10 cellular contexts compared by ENCODE assay signal in the genomic region with DNA sequence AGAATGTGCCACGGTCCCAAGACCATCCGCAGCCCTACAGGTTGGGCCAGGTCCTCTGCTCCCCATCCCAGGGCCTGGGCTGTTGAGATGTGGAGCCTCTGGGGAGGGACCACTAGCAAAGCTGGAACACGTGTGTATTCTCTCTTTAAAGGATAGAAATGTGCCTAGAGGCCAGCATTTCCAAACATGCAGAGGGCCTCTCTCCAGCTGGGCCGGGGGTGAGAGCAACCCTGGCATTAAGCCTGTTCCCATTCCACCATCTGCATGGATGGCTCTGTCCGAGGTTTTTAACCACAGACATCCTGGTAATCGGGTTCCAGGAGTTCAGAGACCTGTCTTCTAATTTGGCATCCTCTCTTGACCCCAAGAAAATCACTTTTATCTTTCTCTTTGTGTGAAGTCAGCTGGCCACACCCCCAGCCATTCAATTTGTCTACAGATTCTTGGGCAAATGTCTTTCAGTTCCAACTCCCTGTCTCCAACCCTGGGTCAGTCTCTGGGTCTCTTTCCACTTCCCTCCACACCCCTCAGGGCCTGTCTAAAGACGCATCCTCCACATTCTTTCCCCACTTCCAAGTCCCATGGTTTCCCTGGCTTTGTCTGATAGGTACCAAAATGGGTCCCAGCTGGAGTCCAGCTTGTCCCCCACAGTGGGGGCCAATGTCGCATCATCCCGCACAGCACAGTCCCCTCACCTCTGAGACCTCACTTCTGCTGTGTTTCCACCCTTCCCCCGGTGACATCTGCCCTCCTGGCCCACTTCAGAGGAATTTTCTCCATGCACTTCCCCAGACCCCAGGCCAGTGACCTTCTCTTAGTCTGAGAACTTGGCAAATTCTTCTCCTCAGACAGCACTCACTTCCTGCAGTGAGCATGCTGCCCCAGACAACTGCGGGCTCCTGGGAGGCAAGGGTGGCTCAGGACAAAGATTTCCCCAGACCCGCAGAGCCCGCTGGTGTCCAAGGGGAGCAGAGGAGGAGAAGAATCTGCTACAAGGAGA. TPM values are rescaled to one million over a fixed set of nuclear protein-coding genes. Genes with fewer than 3 reads are reported as not detected.
DNase-seq lines count a peak whose midpoint lies in the region; ATAC-seq and TF ChIP-seq lines count a peak whose summit lies in the region.
"Had no signal": no experiment of that assay in that cellular context is flagged by ENCODE, and none has a peak within 500 bp of the region (broad histone marks: within the 10 kb centered on the region; RNA-seq: fewer than 3 reads in every experiment).

No MANE protein-coding gene starts in this region.

- TF ChIP-seq POLR2A in gastroesophageal sphincter (IDR thresholded peaks at IDR 0.05), result no peak

- H3K27me3 ChIP-seq in AG04450 (ENCODE audit: control insufficient read depth, insufficient read depth, low read length) (no peaks in the 10 kb centered on the region), gastroesophageal sphincter (no peaks in the 10 kb centered on the region)
- H3K27me3 ChIP-seq: BE2C had no signal

- H3K36me3 ChIP-seq in gastroesophageal sphincter, result no peaks in the 10 kb centered on the region
- H3K36me3 ChIP-seq: BE2C had no signal

- peak; percentile 4; the same call in 1 of the 3 replicates for ATAC-seq in SK-N-SH treated with all-trans-retinoic acid at 6 μM for 48 hours
- no peak for ATAC-seq in gastroesophageal sphincter
- ATAC-seq in GM18498 (IDR thresholded peaks at IDR 0.05; ENCODE audit: unreplicated experiment), result no peak
- no peak for ATAC-seq in GM18502 (IDR thresholded peaks at IDR 0.05; ENCODE audit: poor library complexity, unreplicated experiment)

- POLR2A ChIA-PET in AG04450 (lab: Yijun Ruan, JAX), result interaction anchor here (0.7 to 1.0 kb wide), 3 partner anchors 26 to 30 kb away, joined by 3 to 5 read pairs (median 3); no protein-coding TSS in a partner anchor

- H3K4me3 ChIP-seq in AG04450 (ENCODE audit: low read depth, low read length) (no peak overlapping the region), gastroesophageal sphincter (no peak overlapping the region)

- 69 to 87% methylated on average over 5 to 6 of the region's 13 CpGs for WGBS in gastroesophageal sphincter (ENCODE audit: low coverage in 1 of 2), 2 donors

- DNase-seq in AG04450 (ENCODE audit: low read depth, low spot score) (no peak), renal cortical epithelial cell (ENCODE audit: low read depth) (peak; percentile 44), dedifferentiated amniotic fluid mesenchymal stem cell (ENCODE audit: extremely low spot score) (no peak), NK-92 (lab: John Stamatoyannopoulos, UW; ENCODE audit: unreplicated experiment) (no peak)
- DNase-seq: NCI-H526 treated with DMSO at 0.1 percent for 48 hours had no signal

- TF ChIP-seq CTCF in AG04450 (IDR thresholded peaks at IDR 0.05; ENCODE audit: low read depth, low read length) (no peak), gastroesophageal sphincter (IDR thresholded peaks at IDR 0.05) (no peak)

- H3K9me3 ChIP-seq in AG04450 (ENCODE audit: control insufficient read depth, insufficient read depth, low read length) (no peaks in the 10 kb centered on the region), gastroesophageal sphincter (no peaks in the 10 kb centered on the region)
- H3K9me3 ChIP-seq: BE2C had no signal

- H3K27ac ChIP-seq in AG04450 (ENCODE audit: low read depth, low read length) (peak overlapping the region; percentile 86), gastroesophageal sphincter (peak overlapping the region; percentile 89 to 99 (median 92))

- peaks cover 14 to 65% (median 17%) of the 10 kb centered on the region in 3 donors for H3K4me1 ChIP-seq in gastroesophageal sphincter

- CTCF ChIA-PET in AG04450 (lab: Charles Lee), result no interaction called here

- TF ChIP-seq EP300 in gastroesophageal sphincter (IDR thresholded peaks at IDR 0.05), result no peak

TF ChIP-seq in SK-N-SH treated with all-trans-retinoic acid at 6 μM for 48 hours, 23 proteins besides CTCF, POLR2A, EP300 and RAD21:
- TF ChIP-seq, protein P1, sequence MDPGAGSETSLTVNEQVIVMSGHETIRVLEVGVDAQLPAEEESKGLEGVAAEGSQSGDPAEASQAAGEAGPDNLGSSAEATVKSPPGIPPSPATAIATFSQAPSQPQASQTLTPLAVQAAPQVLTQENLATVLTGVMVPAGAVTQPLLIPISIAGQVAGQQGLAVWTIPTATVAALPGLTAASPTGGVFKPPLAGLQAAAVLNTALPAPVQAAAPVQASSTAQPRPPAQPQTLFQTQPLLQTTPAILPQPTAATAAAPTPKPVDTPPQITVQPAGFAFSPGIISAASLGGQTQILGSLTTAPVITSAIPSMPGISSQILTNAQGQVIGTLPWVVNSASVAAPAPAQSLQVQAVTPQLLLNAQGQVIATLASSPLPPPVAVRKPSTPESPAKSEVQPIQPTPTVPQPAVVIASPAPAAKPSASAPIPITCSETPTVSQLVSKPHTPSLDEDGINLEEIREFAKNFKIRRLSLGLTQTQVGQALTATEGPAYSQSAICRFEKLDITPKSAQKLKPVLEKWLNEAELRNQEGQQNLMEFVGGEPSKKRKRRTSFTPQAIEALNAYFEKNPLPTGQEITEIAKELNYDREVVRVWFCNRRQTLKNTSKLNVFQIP (CRISPR knock-in tag; IDR thresholded peaks at IDR 0.05; ENCODE audit: borderline replicate concordance, low read depth), result no peak
- TF ChIP-seq PPARA (CRISPR knock-in tag; IDR thresholded peaks at IDR 0.05; ENCODE audit: borderline replicate concordance), result no peak
- no peak for TF ChIP-seq ZNF565 (CRISPR knock-in tag; conservative IDR thresholded peaks at IDR 0.05; ENCODE audit: low read depth)
- no peak for TF ChIP-seq CSRNP3 (CRISPR knock-in tag; IDR thresholded peaks at IDR 0.05)
- no peak for TF ChIP-seq BACH2 (CRISPR knock-in tag; IDR thresholded peaks at IDR 0.05; ENCODE audit: borderline replicate concordance)
- no peak for TF ChIP-seq ESRRG (CRISPR knock-in tag; IDR thresholded peaks at IDR 0.05)
- no peak for TF ChIP-seq GLIS3 (CRISPR knock-in tag; IDR thresholded peaks at IDR 0.05)
- TF ChIP-seq ISL1 (CRISPR knock-in tag; IDR thresholded peaks at IDR 0.05), result no peak
- TF ChIP-seq OSR1 (CRISPR knock-in tag; IDR thresholded peaks at IDR 0.05), result no peak
- TF ChIP-seq, protein P2, sequence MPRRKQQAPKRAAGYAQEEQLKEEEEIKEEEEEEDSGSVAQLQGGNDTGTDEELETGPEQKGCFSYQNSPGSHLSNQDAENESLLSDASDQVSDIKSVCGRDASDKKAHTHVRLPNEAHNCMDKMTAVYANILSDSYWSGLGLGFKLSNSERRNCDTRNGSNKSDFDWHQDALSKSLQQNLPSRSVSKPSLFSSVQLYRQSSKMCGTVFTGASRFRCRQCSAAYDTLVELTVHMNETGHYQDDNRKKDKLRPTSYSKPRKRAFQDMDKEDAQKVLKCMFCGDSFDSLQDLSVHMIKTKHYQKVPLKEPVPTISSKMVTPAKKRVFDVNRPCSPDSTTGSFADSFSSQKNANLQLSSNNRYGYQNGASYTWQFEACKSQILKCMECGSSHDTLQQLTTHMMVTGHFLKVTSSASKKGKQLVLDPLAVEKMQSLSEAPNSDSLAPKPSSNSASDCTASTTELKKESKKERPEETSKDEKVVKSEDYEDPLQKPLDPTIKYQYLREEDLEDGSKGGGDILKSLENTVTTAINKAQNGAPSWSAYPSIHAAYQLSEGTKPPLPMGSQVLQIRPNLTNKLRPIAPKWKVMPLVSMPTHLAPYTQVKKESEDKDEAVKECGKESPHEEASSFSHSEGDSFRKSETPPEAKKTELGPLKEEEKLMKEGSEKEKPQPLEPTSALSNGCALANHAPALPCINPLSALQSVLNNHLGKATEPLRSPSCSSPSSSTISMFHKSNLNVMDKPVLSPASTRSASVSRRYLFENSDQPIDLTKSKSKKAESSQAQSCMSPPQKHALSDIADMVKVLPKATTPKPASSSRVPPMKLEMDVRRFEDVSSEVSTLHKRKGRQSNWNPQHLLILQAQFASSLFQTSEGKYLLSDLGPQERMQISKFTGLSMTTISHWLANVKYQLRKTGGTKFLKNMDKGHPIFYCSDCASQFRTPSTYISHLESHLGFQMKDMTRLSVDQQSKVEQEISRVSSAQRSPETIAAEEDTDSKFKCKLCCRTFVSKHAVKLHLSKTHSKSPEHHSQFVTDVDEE (CRISPR knock-in tag; IDR thresholded peaks at IDR 0.05), result no peak
- TF ChIP-seq ZFP3 (CRISPR knock-in tag; IDR thresholded peaks at IDR 0.05), result no peak
- TF ChIP-seq CREB5 (CRISPR knock-in tag; IDR thresholded peaks at IDR 0.05; ENCODE audit: low read depth), result no peak
- TF ChIP-seq ZNF8 (CRISPR knock-in tag; IDR thresholded peaks at IDR 0.05), result no peak
TF ChIP-seq in SK-N-SH treated with all-trans-retinoic acid at 6 μM for 48 hours: peak in this region for 0.

RNA-seq across cellular contexts. Expression of gene PTPDC1, which starts 56.8 kb away (rescaled TPM):
- polyA plus RNA-seq in AG04450 (2011; rRNA removed), result 6.0 and 6.6 TPM in 2 replicates
- 8.6 and 9.3 TPM in 2 replicates for polyA minus RNA-seq in AG04450 (2011; rRNA and poly(A)+ RNA removed)
- total RNA-seq in gastroesophageal sphincter (10 to 100 TPM; 10.6 to 33.6 (median 21.6) TPM), renal cortical epithelial cell (5.6 and 12.5 TPM in 2 replicates)
